ENCODE assay signal across 17 cellular contexts in the genomic region with DNA sequence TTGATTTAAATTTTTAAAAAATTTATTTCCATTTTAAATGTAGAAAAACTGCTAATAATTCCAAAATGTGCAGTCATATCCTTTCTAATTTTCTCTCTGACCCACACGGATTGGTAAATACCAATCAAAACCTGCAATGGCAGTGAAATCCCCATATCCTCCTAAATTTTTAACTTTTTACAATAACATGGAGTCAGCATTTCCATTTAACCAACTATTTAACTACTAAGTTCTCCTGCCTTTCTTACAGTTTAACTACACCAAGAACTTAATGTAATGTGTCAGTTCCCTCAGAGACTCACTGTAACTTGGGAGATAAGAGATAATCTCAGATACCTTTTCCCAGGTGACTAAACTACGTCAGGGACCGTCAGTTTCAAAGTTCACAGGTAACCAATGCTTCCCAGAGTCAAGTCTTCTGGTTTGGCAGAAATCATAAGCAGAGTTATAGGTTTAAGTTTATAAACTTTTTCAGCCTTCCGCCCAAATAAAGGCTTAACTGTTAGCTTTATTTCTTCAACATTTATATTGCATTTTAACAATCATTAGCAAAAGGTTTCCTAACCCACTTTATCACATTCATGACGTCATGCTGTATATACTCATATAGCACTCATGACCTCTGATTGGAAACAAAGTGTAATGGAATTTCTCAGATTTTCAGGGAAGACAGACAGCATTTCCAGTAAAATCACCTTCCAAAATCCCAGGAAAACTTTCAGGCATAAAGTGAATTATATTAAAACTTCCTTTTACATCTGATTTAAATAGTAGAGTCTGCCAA. TPM values are rescaled to one million over a fixed set of nuclear protein-coding genes. Genes with fewer than 3 reads are reported as not detected.
A peak's percentile ranks its signal among the peaks of the same experiment; 100 is the strongest.
DNase-seq lines count a peak whose midpoint lies in the region; ATAC-seq, FAIRE-seq and TF ChIP-seq lines count a peak whose summit lies in the region.
"Had no signal": no experiment of that assay in that cellular context is flagged by ENCODE, and none has a peak within 500 bp of the region (broad histone marks: within the 10 kb centered on the region; RNA-seq: fewer than 3 reads in every experiment).

No MANE protein-coding gene starts in this region.

- CTCF ChIA-PET in CD8-positive, alpha-beta T cell (lab: Charles Lee), result no interaction called here

- H3K4me3 Mint-ChIP-seq in CD8-positive, alpha-beta T cell, result no peak overlapping the region

- H3K36me3 Mint-ChIP-seq in CD8-positive, alpha-beta T cell, result peaks cover 50% of the 10 kb centered on the region

- no peaks in the 10 kb centered on the region for H3K27me3 Mint-ChIP-seq in CD8-positive, alpha-beta T cell (ENCODE audit: low read depth)

- no peak for ATAC-seq in CD8-positive, alpha-beta T cell
- peak; percentile 96 for ATAC-seq in mucosa of descending colon
- ATAC-seq in GM19463 (IDR thresholded peaks at IDR 0.05; ENCODE audit: unreplicated experiment), result no peak
- ATAC-seq in GM21825 (IDR thresholded peaks at IDR 0.05; ENCODE audit: unreplicated experiment), result no peak
- ATAC-seq: gastrocnemius medialis, PC-3, upper lobe of right lung had no signal

- no peak for TF ChIP-seq CTCF in CD8-positive, alpha-beta T cell (IDR thresholded peaks at IDR 0.05)
- no peak for TF ChIP-seq CTCF in mucosa of descending colon (IDR thresholded peaks at IDR 0.05)
- TF ChIP-seq CTCF in D721Med (IDR thresholded peaks at IDR 0.05; ENCODE audit: insufficient read depth, missing control alignments), result no peak

- FAIRE-seq in D721Med (lab: Jason Lieb, UNC), result no peak

- DNase-seq in CD8-positive, alpha-beta T cell, result no peak
- DNase-seq in NCI-H226 (peak; percentile 8), epithelial cell of prostate (ENCODE audit: low read depth, low spot score) (no peak), mucosa of descending colon (peak in 1 of 3 donors; percentile 37), Karpas-422 (no peak), D721Med (ENCODE audit: insufficient read length, low spot score) (no peak)
- DNase-seq: activated effector memory CD4-positive, alpha-beta T cell treated with Interleukin-2 at 50 U/mL for 16 hours; gastrocnemius medialis; H7; KG1; NCI-H1436 treated with DMSO at 0.1 percent for 48 hours; NCI-H526; PC-3; upper lobe of right lung had no signal

- H3K4me2 ChIP-seq in Karpas-422 (ENCODE audit: low read depth, low read length, poor library complexity, severe bottlenecking), result no peak overlapping the region

- POLR2A ChIA-PET in CD8-positive, alpha-beta T cell (lab: Charles Lee), result interaction anchor here (1.1 to 2.1 kb wide), 2 partner anchors 8 to 140 kb away, joined by 4 to 7 read pairs; partner anchors contain the start of gene KRAS

- no peaks in the 10 kb centered on the region for H3K9me3 Mint-ChIP-seq in CD8-positive, alpha-beta T cell

- H2AFZ ChIP-seq in Karpas-422 (ENCODE audit: low read length), result no peak overlapping the region

- no peak overlapping the region for H3K9ac ChIP-seq in Karpas-422 (ENCODE audit: low read length)

- H3K4me1 Mint-ChIP-seq in CD8-positive, alpha-beta T cell (ENCODE audit: low read depth), result peaks cover 67% of the 10 kb centered on the region

- H3K27ac Mint-ChIP-seq in CD8-positive, alpha-beta T cell, result peak overlapping the region; percentile 45

- H3K4me1 ChIP-seq in CD8-positive, alpha-beta T cell (ENCODE audit: insufficient read depth, low read length), result peaks cover 9% of the 10 kb centered on the region
- peaks cover 5% of the 10 kb centered on the region for H3K4me1 ChIP-seq in mucosa of descending colon (ENCODE audit: low read depth)
- H3K4me1 ChIP-seq in Karpas-422 (ENCODE audit: low read length), result peaks cover 52% of the 10 kb centered on the region
- H3K4me1 ChIP-seq: upper lobe of right lung had no signal

- H3K79me2 ChIP-seq in Karpas-422 (ENCODE audit: low read length), result peaks cover 91% of the 10 kb centered on the region

- H4K20me1 ChIP-seq in Karpas-422 (ENCODE audit: insufficient read depth, low read depth, low read length), result no peaks in the 10 kb centered on the region

- no peaks in the 10 kb centered on the region for H3K9me2 ChIP-seq in Karpas-422 (replicated peaks; ENCODE audit: insufficient read depth, low read length)

- H3K9me3 ChIP-seq in CD8-positive, alpha-beta T cell (ENCODE audit: low read length), result no peaks in the 10 kb centered on the region
- H3K9me3 ChIP-seq in mucosa of descending colon, result no peaks in the 10 kb centered on the region
- no peaks in the 10 kb centered on the region for H3K9me3 ChIP-seq in Karpas-422 (ENCODE audit: low read length)
- H3K9me3 ChIP-seq: gastrocnemius medialis, upper lobe of right lung had no signal

- no peaks in the 10 kb centered on the region for H3K27me3 ChIP-seq in CD8-positive, alpha-beta T cell (ENCODE audit: insufficient read depth, low read length)
- no peaks in the 10 kb centered on the region for H3K27me3 ChIP-seq in Karpas-422 (ENCODE audit: low read length)
- H3K27me3 ChIP-seq: gastrocnemius medialis, upper lobe of right lung had no signal

- H3K4me3 ChIP-seq in CD8-positive, alpha-beta T cell (ENCODE audit: low read depth, low read length), result no peak overlapping the region
- H3K4me3 ChIP-seq in mucosa of descending colon (no peak overlapping the region), Karpas-422 (ENCODE audit: low read length) (no peak overlapping the region)
- H3K4me3 ChIP-seq: gastrocnemius medialis, upper lobe of right lung had no signal

- H3K36me3 ChIP-seq in CD8-positive, alpha-beta T cell (ENCODE audit: insufficient read depth, low read length), result no peaks in the 10 kb centered on the region
- no peaks in the 10 kb centered on the region for H3K36me3 ChIP-seq in mucosa of descending colon (ENCODE audit: low read depth)
- H3K36me3 ChIP-seq in Karpas-422 (ENCODE audit: insufficient read depth, low read length), result peaks cover 45% of the 10 kb centered on the region
- H3K36me3 ChIP-seq: gastrocnemius medialis had no signal

- H3K27ac ChIP-seq in CD8-positive, alpha-beta T cell (ENCODE audit: low read depth, low read length), result no peak overlapping the region
- H3K27ac ChIP-seq in epithelial cell of prostate, result peak overlapping the region; percentile 16
- no peak overlapping the region for H3K27ac ChIP-seq in Karpas-422 (ENCODE audit: low read length)
- H3K27ac ChIP-seq: gastrocnemius medialis, upper lobe of right lung had no signal

- intact Hi-C loops in CD8-positive, alpha-beta T cell (cut with DNase I, micrococcal nuclease), result loop anchor here in 1 of 2 experiments (1.0 kb wide), 1 partner anchor 7 kb away; the partner anchor contains the start of gene KRAS
- intact Hi-C loops in mucosa of descending colon (cut with DNase I, micrococcal nuclease), result no loop called here

RNA-seq across cellular contexts. Expression of gene KRAS, which starts 7.6 kb away (rescaled TPM):
- total RNA-seq in CD8-positive, alpha-beta T cell, result 10 to 100 TPM; 47.1 to 49.3 TPM
- total RNA-seq in mucosa of descending colon, result 10 to 100 TPM; 43.5 to 64.3 (median 62.7) TPM
- total RNA-seq in Karpas-422 (2014; rRNA removed; shearing (Covaris generic); ENCODE audit: low replicate concordance), result 13.5 and 35.8 TPM in 2 replicates

RNA-seq across cellular contexts. Expression of gene ETFRF1, which starts 48.1 kb away (rescaled TPM):
- total RNA-seq in CD8-positive, alpha-beta T cell, result 10 to 100 TPM; 29.2 to 30.1 TPM
- 10 to 100 TPM; 13.7 to 26.4 (median 19.6) TPM for total RNA-seq in mucosa of descending colon
- total RNA-seq in Karpas-422 (2014; rRNA removed; shearing (Covaris generic); ENCODE audit: low replicate concordance), result 4.9 and 18.3 TPM in 2 replicates

RNA-seq across cellular contexts. Expression of gene DNAI7, which starts 48.2 kb away (rescaled TPM):
- under 1 TPM; 0.16 to 0.53 TPM for total RNA-seq in CD8-positive, alpha-beta T cell
- total RNA-seq in mucosa of descending colon, result 1 to 10 TPM in 1 of 3 donors, not detected in 2; 1.0 TPM
- not detected in 2 replicates for total RNA-seq in Karpas-422 (2014; rRNA removed; shearing (Covaris generic); ENCODE audit: low replicate concordance)
- total RNA-seq: gastrocnemius medialis, mesenteric fat pad, PC-3 had no signal
